11 cellular contexts compared by ENCODE assay signal in the genomic region with DNA sequence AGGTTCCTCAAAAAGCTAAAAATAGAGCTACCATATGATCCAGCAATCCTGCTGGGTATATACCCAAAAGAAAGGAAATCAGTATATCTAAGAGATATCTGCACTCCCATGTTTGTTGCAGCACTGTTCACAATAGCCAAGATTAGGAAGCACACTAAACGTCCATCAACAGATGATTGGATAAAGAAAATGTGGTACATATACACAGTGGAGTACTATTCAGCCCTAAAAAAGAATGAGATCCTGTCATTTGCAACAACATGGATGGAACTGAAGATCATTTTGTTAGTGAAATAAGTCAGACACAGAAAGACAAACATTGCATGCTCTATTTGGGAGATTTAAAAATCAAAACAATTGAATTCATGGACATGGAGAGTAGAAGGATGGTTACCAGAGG. TPM values are rescaled to one million over a fixed set of nuclear protein-coding genes. Genes with fewer than 3 reads are reported as not detected.
"Had no signal": no experiment of that assay in that cellular context is flagged by ENCODE, and none has a peak within 500 bp of the region (broad histone marks: within the 10 kb centered on the region; RNA-seq: fewer than 3 reads in every experiment).

No MANE protein-coding gene starts in this region.

RNA-seq across cellular contexts. Expression of a gene that starts 21.7 kb away (rescaled TPM):
- total RNA-seq: subcutaneous adipose tissue, suprapubic skin, thoracic aorta, tibial nerve, upper lobe of right lung, ureter, vagina had no signal

RNA-seq across cellular contexts. Expression of a gene that starts 22.2 kb away (rescaled TPM):
- total RNA-seq: stomach, suprapubic skin, thoracic aorta, tibial nerve, upper lobe of left lung, upper lobe of right lung, ureter, urinary bladder, uterus, vagina had no signal
- polyA plus RNA-seq: urinary bladder had no signal
